ENCODE assay signal across 2 cellular contexts in the genomic region with DNA sequence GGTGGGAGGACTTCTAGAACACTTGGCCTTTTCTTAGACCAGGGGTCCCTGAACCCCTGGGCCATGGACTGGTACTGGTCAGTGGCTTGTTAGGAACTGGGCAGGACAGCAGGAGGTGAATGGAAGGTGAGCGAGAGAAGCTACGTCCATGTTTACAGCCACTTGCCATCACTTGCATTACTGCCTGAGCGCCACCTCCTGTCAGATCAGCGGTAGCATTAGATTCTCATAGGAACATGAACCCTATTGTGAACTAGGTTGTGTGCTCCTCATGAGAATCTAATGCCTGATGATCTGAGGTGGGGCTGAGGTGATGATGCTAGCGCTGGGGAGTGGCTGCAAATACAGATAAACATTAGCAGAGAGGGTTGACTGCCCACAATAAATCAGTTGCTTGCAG.
TF ChIP-seq lines count a peak whose summit lies in the region.

No MANE protein-coding gene starts in this region.

TF ChIP-seq in HepG2, 621 proteins besides CTCF, POLR2A, EP300 and RAD21 (continued from another document):
- TF ChIP-seq ZBTB37 (CRISPR knock-in tag; IDR thresholded peaks at IDR 0.05) (no peak), SMC3 (IDR thresholded peaks at IDR 0.05; ENCODE audit: low read length) (peak; percentile 30; the same call in 1 of the 2 replicates), TEAD2 (CRISPR knock-in tag; IDR thresholded peaks at IDR 0.05) (no peak), MLX (CRISPR knock-in tag; IDR thresholded peaks at IDR 0.05) (no peak), ZFP62 (CRISPR knock-in tag; IDR thresholded peaks at IDR 0.05) (no peak), FOXA1 (IDR thresholded peaks at IDR 0.05) (no peak), FOXA1 (CRISPR knock-in tag; IDR thresholded peaks at IDR 0.05) (peak; percentile 43; the same call in 1 of the 2 replicates)
- TF ChIP-seq, protein P1, sequence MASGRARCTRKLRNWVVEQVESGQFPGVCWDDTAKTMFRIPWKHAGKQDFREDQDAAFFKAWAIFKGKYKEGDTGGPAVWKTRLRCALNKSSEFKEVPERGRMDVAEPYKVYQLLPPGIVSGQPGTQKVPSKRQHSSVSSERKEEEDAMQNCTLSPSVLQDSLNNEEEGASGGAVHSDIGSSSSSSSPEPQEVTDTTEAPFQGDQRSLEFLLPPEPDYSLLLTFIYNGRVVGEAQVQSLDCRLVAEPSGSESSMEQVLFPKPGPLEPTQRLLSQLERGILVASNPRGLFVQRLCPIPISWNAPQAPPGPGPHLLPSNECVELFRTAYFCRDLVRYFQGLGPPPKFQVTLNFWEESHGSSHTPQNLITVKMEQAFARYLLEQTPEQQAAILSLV (CRISPR knock-in tag; IDR thresholded peaks at IDR 0.05; ENCODE audit: borderline replicate concordance), result no peak

TF ChIP-seq in WTC11, 78 proteins besides CTCF, POLR2A, EP300 and RAD21 (continued from another document):
- TF ChIP-seq ATF1 (CRISPR knock-in tag; IDR thresholded peaks at IDR 0.05), result no peak
- no peak for TF ChIP-seq FOXP4 (CRISPR knock-in tag; IDR thresholded peaks at IDR 0.05)
- TF ChIP-seq ZNF317 (CRISPR knock-in tag; IDR thresholded peaks at IDR 0.05; ENCODE audit: borderline replicate concordance, low read depth), result no peak
- TF ChIP-seq KAT7 (CRISPR knock-in tag; IDR thresholded peaks at IDR 0.05; ENCODE audit: borderline replicate concordance), result no peak
- no peak for TF ChIP-seq CREM (CRISPR knock-in tag; IDR thresholded peaks at IDR 0.05)
- no peak for TF ChIP-seq FOXJ3 (CRISPR knock-in tag; IDR thresholded peaks at IDR 0.05; ENCODE audit: borderline replicate concordance)
TF ChIP-seq in WTC11: peak in this region for 0.
